ENCODE assay signal across 8 cellular contexts in genomic region chr12:11652351-11653040, GRCh38. TPM values are rescaled to one million over a fixed set of nuclear protein-coding genes. Genes with fewer than 3 reads are reported as not detected.
DNase-seq lines count a peak whose midpoint lies in the region; ATAC-seq and TF ChIP-seq lines count a peak whose summit lies in the region.

No MANE protein-coding gene starts in this region.

- H3K9me3 Mint-ChIP-seq in Calu3 (ENCODE audit: low read depth, unreplicated experiment) = no peaks in the 10 kb centered on the region
- H3K9me3 Mint-ChIP-seq in central memory CD8-positive, alpha-beta T cell = no peaks in the 10 kb centered on the region

- H3K4me1 Mint-ChIP-seq in Calu3 (ENCODE audit: low read depth, unreplicated experiment) = peaks cover 41% of the 10 kb centered on the region
- peaks cover 67% of the 10 kb centered on the region for H3K4me1 Mint-ChIP-seq in central memory CD8-positive, alpha-beta T cell

- H3F3A ChIP-seq in OCI-LY1 (ENCODE audit: insufficient read depth, low read length) = 0 out of 2 replicates have a peak, but pooled peaks cover 4% of the 10 kb centered on the region

- H3K79me2 ChIP-seq in OCI-LY1 (ENCODE audit: insufficient read depth, low read length) = no peaks in the 10 kb centered on the region; the same call in 1 of the 2 replicates

- intact Hi-C loops in Calu3 (cut with micrococcal nuclease; ENCODE audit: unreplicated experiment) = loop anchor here (5.0 kb wide), 3 partner anchors 55 to 225 kb away; no protein-coding TSS in a partner anchor
- intact Hi-C loops in right lobe of liver (cut with DNase I) = no loop called here

- peak overlapping the region; percentile 75 for H3K4me3 ChIP-seq in OCI-LY1 (ENCODE audit: low read depth, low read length, poor library complexity, severe bottlenecking)
- peak overlapping the region; percentile 25 to 82 (median 73) for H3K4me3 ChIP-seq in right lobe of liver

- no peak for TF ChIP-seq CTCF in Calu3 (IDR thresholded peaks at IDR 0.05; ENCODE audit: unreplicated experiment)
- TF ChIP-seq CTCF in OCI-LY1 (IDR thresholded peaks at IDR 0.05; ENCODE audit: low read length) = no peak
- no peak for TF ChIP-seq CTCF in right lobe of liver (IDR thresholded peaks at IDR 0.05)

- peak overlapping the region; percentile 76 for H3K9ac ChIP-seq in OCI-LY1 (ENCODE audit: low read length)

- H3K4me1 ChIP-seq in OCI-LY1 (ENCODE audit: insufficient read depth, low read length, severe bottlenecking) (peaks cover 41% of the 10 kb centered on the region), right lobe of liver (peaks cover 0 to 30% (median 0%) of the 10 kb centered on the region in 4 donors)

- H3K27ac Mint-ChIP-seq in Calu3 (ENCODE audit: unreplicated experiment) = peak overlapping the region; percentile 97
- H3K27ac Mint-ChIP-seq in central memory CD8-positive, alpha-beta T cell (ENCODE audit: low read depth) = peak overlapping the region; percentile 71

- ATAC-seq in GM21723 (IDR thresholded peaks at IDR 0.05; ENCODE audit: unreplicated experiment) (peak; percentile 35), right lobe of liver (peak in 3 of 4 donors; percentile 10 to 16 (median 12))
- ATAC-seq in central memory CD8-positive, alpha-beta T cell (replicated peaks; ENCODE audit: extremely low read depth, poor library complexity, severe bottlenecking) = no peak

- H2AFZ ChIP-seq in OCI-LY1 (ENCODE audit: low read length) = no peak overlapping the region

- DNase-seq in Calu3 (peak; percentile 21), right lobe of liver (no peak), substantia nigra (lab: John Stamatoyannopoulos, UW) (peak in 21 of 49 donors; percentile 8 to 57 (median 33)), GM19238 (ENCODE audit: insufficient read length, low spot score) (no peak), LoVo (ENCODE audit: low spot score) (no peak)
- DNase-seq in central memory CD8-positive, alpha-beta T cell (ENCODE audit: low spot score in 2 of 2) = no peak

- H3K27me3 ChIP-seq in OCI-LY1 (ENCODE audit: insufficient read depth, low read length) (no peaks in the 10 kb centered on the region), right lobe of liver (no peaks in the 10 kb centered on the region)

- CTCF ChIA-PET in Calu3 (lab: Charles Lee) = interaction anchor here (0.6 kb wide), 1 partner anchor 128 kb away, joined by 3 read pairs; no protein-coding TSS in a partner anchor

- H3K36me3 ChIP-seq in OCI-LY1 (ENCODE audit: insufficient read depth, low read length) = no peaks in the 10 kb centered on the region
- H3K36me3 ChIP-seq in right lobe of liver = no peaks in the 10 kb centered on the region

- H3K9me3 ChIP-seq in OCI-LY1 (ENCODE audit: low read length) = no peaks in the 10 kb centered on the region
- no peaks in the 10 kb centered on the region for H3K9me3 ChIP-seq in right lobe of liver

- H3K4me2 ChIP-seq in OCI-LY1 (ENCODE audit: low read length) = peak overlapping the region; percentile 77

- peak overlapping the region; percentile 84 for H3K4me3 Mint-ChIP-seq in Calu3 (ENCODE audit: low read depth, unreplicated experiment)
- peak overlapping the region; percentile 93 for H3K4me3 Mint-ChIP-seq in central memory CD8-positive, alpha-beta T cell

- no peaks in the 10 kb centered on the region for H3K9me2 ChIP-seq in OCI-LY1 (ENCODE audit: low read depth, low read length)

- H4K20me1 ChIP-seq in OCI-LY1 (ENCODE audit: insufficient read depth, low read length) = no peaks in the 10 kb centered on the region

- H3K27ac ChIP-seq in OCI-LY1 (ENCODE audit: low read depth, low read length, poor library complexity, severe bottlenecking) (peak overlapping the region; percentile 90), right lobe of liver (peak overlapping the region in 2 of 3 donors; percentile 95 to 98), substantia nigra (ENCODE audit: low read depth, low read length, poor library complexity, severe bottlenecking) (peak overlapping the region; percentile 1)

- 25% methylated on average over 14 of the region's 16 CpGs for WGBS in right lobe of liver (ENCODE audit: insufficient coverage, low coverage, low lambda C conversion rate, missing lambda C conversion rate)

- H3K27me3 Mint-ChIP-seq in Calu3 (ENCODE audit: unreplicated experiment) = no peaks in the 10 kb centered on the region
- H3K27me3 Mint-ChIP-seq in central memory CD8-positive, alpha-beta T cell = no peaks in the 10 kb centered on the region

- BruUV-seq in Calu3 (replicated peaks; lab: Mats Ljungman, UMichigan) = TSS peak; percentile 79

- peak; percentile 40 for TF ChIP-seq POLR2A in right lobe of liver (IDR thresholded peaks at IDR 0.05)

- H3K36me3 Mint-ChIP-seq in Calu3 (ENCODE audit: insufficient read depth, unreplicated experiment) = peaks cover 63% of the 10 kb centered on the region
- peaks cover 22% of the 10 kb centered on the region for H3K36me3 Mint-ChIP-seq in central memory CD8-positive, alpha-beta T cell (ENCODE audit: insufficient read depth)

RNA-seq across cellular contexts. Expression of gene ETV6, which starts 3.0 kb away (rescaled TPM):
- total RNA-seq in Calu3 (2022) (80.6 and 89.1 TPM in 2 replicates), right lobe of liver (10 to 100 TPM in 4 of 6 experiments, 1 to 10 TPM in 2; 7.2 to 28.3 (median 11.0) TPM)

Comparison
In these comparisons a context has a peak if more than half of its experiments do, and no peak if none do; other contexts are left out.
1. H3K27ac ChIP-seq: peak in every context shown above with its lines; median percentile 96 in right lobe of liver; 90 in OCI-LY1; 1 in substantia nigra.